In genomic region chr4:80335554-80336358, GRCh38 we compare ENCODE assay signal across 1 cellular context.
TF ChIP-seq lines count a peak whose summit lies in the region.

Gene CFAP299, plus strand, starts transcription at chr4:80335730.

TF ChIP-seq in GM23338, 12 proteins besides CTCF, POLR2A, EP300 and RAD21 (continued from another document):
- no peak for TF ChIP-seq ETS1 (IDR thresholded peaks at IDR 0.05)
- TF ChIP-seq NANOG (IDR thresholded peaks at IDR 0.05; ENCODE audit: borderline replicate concordance) = no peak
- TF ChIP-seq ZNF462 (CRISPR knock-in tag; IDR thresholded peaks at IDR 0.05) = no peak
